In the genomic region with DNA sequence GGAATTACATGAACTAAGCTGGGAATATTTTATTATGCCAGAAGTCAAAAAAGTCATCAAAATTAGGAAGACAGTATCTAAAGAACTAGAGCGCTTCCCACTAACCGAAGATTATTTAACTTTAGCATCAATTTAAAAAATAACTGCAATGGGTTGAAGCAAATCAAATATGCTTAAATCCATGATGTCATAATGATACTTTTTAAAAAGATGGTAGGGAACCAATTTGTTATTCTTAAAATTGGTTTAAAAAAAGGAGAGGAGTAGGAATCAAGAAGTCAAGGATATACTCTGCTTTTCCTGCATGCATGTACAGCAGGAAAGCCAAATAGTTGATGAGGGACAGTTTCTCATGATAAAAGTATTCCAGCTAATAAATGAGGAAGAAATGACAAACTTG, we compare ENCODE assay signal across 7 cellular contexts.
"Had no signal": no experiment of that assay in that cellular context is flagged by ENCODE, and none has a peak within 500 bp of the region (broad histone marks: within the 10 kb centered on the region; RNA-seq: fewer than 3 reads in every experiment).

No MANE protein-coding gene starts in this region.

- H3K4me3 Mint-ChIP-seq: IgD-negative memory B cell had no signal

- H3K4me3 ChIP-seq: HAP-1 had no signal

- H3K36me3 ChIP-seq: HAP-1 had no signal

- H3K9me3 ChIP-seq: HAP-1 had no signal

- ATAC-seq: HCT116 had no signal

- FAIRE-seq: HTR-8/SVneo had no signal

- DNase-seq: GOT3, H7, KG1 had no signal

- H3K27ac Mint-ChIP-seq: IgD-negative memory B cell had no signal

- H3K9me3 Mint-ChIP-seq: IgD-negative memory B cell had no signal
